Comparison of ENCODE assay signal across 27 cellular contexts in the genomic region with DNA sequence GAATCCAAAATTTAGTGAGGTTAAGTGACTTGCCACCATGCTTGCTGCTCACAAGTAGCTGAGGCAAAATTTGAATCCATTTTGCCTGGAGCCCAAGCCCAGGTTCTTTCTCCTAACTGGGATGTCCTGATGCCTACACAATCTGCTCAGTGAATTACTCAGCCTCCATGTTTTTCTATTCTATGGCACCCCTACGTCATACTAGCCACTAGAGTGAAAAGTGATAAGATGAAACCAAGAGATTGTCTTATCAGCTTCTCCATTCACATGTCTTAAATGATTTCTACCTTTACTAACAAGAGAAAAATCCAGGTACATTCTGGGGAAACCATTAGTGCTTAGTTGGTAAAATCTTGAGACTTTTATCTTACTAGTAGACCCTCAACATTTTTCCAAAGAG.
A peak's percentile ranks its signal among the peaks of the same experiment; 100 is the strongest.
DNase-seq lines count a peak whose midpoint lies in the region; ATAC-seq lines count a peak whose summit lies in the region.
"Had no signal": no experiment of that assay in that cellular context is flagged by ENCODE, and none has a peak within 500 bp of the region (broad histone marks: within the 10 kb centered on the region; RNA-seq: fewer than 3 reads in every experiment).

No MANE protein-coding gene starts in this region.

- no peak overlapping the region for H4K8ac ChIP-seq in trophoblast cell (ENCODE audit: low read depth, low read length)

- no peaks in the 10 kb centered on the region for H3K4me1 ChIP-seq in trophoblast cell (ENCODE audit: control insufficient read depth in 1 of 2, insufficient read depth in 2 of 2, low read length in 2 of 2)
- H3K4me1 ChIP-seq: A549; BE2C; BLaER1; BLaER1 treated with 17β-estradiol and CSF1 and Interleukin-3, amounts not matched to agents 10 nM and 100 nM had no signal

- H3K27me3 ChIP-seq in trophoblast cell (ENCODE audit: insufficient read depth, low read length) = no peaks in the 10 kb centered on the region
- H3K27me3 ChIP-seq: BE2C; BLaER1; BLaER1 treated with 17β-estradiol and CSF1 and Interleukin-3, amounts not matched to agents 10 nM and 100 nM had no signal

- H3K36me3 ChIP-seq in trophoblast cell (ENCODE audit: control insufficient read depth in 1 of 2, insufficient read depth in 2 of 2, low read length in 2 of 2) = no peaks in the 10 kb centered on the region
- H3K36me3 ChIP-seq: BE2C; BLaER1; BLaER1 treated with 17β-estradiol and CSF1 and Interleukin-3, amounts not matched to agents 10 nM and 100 nM had no signal

- H4K91ac ChIP-seq in trophoblast cell (ENCODE audit: low read depth, low read length) = no peak overlapping the region

- H3K18ac ChIP-seq in trophoblast cell (ENCODE audit: low read length) = no peak overlapping the region

- H3K23ac ChIP-seq in trophoblast cell (ENCODE audit: low read length) = no peak overlapping the region

- no CpG with 5 or more reads among the region's 1 CpG for WGBS in trophoblast cell (ENCODE audit: extremely low coverage, insufficient coverage, insufficient read length)

- H3K14ac ChIP-seq in trophoblast cell (ENCODE audit: low read length) = no peak overlapping the region

- H3K9me3 ChIP-seq in trophoblast cell (ENCODE audit: insufficient read depth, low read depth, low read length) = no peaks in the 10 kb centered on the region
- H3K9me3 ChIP-seq: A549; BE2C; BLaER1; BLaER1 treated with 17β-estradiol and CSF1 and Interleukin-3, amounts not matched to agents 10 nM and 100 nM; Caco-2 had no signal

- no peak overlapping the region for H3K4me2 ChIP-seq in trophoblast cell (ENCODE audit: low read length)
- H3K4me2 ChIP-seq: A549; BLaER1; BLaER1 treated with 17β-estradiol and CSF1 and Interleukin-3, amounts not matched to agents 10 nM and 100 nM had no signal

- no peaks in the 10 kb centered on the region for H3K79me1 ChIP-seq in trophoblast cell (ENCODE audit: low read length)

- no peak overlapping the region for H2BK120ac ChIP-seq in trophoblast cell (ENCODE audit: insufficient read depth, low read length, poor library complexity)

- H3K4me3 ChIP-seq in trophoblast cell (ENCODE audit: low read depth, low read length) = no peak overlapping the region
- H3K4me3 ChIP-seq: A549; BLaER1; BLaER1 treated with 17β-estradiol and CSF1 and Interleukin-3, amounts not matched to agents 10 nM and 100 nM had no signal

- H3K9ac ChIP-seq in trophoblast cell (ENCODE audit: low read length) = no peak overlapping the region
- H3K9ac ChIP-seq: BLaER1; BLaER1 treated with 17β-estradiol and CSF1 and Interleukin-3, amounts not matched to agents 10 nM and 100 nM had no signal

- no peak overlapping the region for H3K4ac ChIP-seq in trophoblast cell (ENCODE audit: low read depth, low read length)

- H3K79me2 ChIP-seq in trophoblast cell (ENCODE audit: control insufficient read depth, insufficient read depth, low read length, poor library complexity) = no peaks in the 10 kb centered on the region

- no peak overlapping the region for H2BK5ac ChIP-seq in trophoblast cell (ENCODE audit: low read depth, low read length, poor library complexity)

- H2AFZ ChIP-seq in trophoblast cell (ENCODE audit: insufficient read depth, low read length, poor library complexity) = no peak overlapping the region

- H2BK12ac ChIP-seq in trophoblast cell (ENCODE audit: low read length) = no peak overlapping the region

- DNase-seq in trophoblast cell = peak; percentile 56 to 88
- DNase-seq: 8988T; ACHN; AML-193; BE2C; C1 segment of cervical spinal cord; Caco-2; Calu3; CD4-positive, alpha-beta memory T cell; CD4-positive, alpha-beta T cell; CD4-positive, CD25-positive, alpha-beta regulatory T cell; CD8-positive, alpha-beta memory T cell; CD8-positive, alpha-beta T cell; COR-L47; DMS 273 treated with DMSO at 0.1 percent for 48 hours; DMS153; DMS53; DMS79; DMS79 treated with DMSO at 0.1 percent for 48 hours; DND-41; EL had no signal

- no peak overlapping the region for H4K12ac ChIP-seq in trophoblast cell (ENCODE audit: low read depth, low read length)

- H3K27ac ChIP-seq in trophoblast cell (ENCODE audit: low read depth, low read length) = no peak overlapping the region
- H3K27ac ChIP-seq: 22Rv1; A549; BLaER1; BLaER1 treated with 17β-estradiol and CSF1 and Interleukin-3, amounts not matched to agents 10 nM and 100 nM; C4-2B had no signal

- ATAC-seq in HG03460 (IDR thresholded peaks at IDR 0.05; ENCODE audit: unreplicated experiment) = no peak
- ATAC-seq: A549; CD8-positive, alpha-beta T cell had no signal

- H2AK5ac ChIP-seq in trophoblast cell (ENCODE audit: low read length) = no peak overlapping the region
